ENCODE assay signal across 8 cellular contexts in genomic region chr18:45910405-45911023, GRCh38. TPM values are rescaled to one million over a fixed set of nuclear protein-coding genes. Genes with fewer than 3 reads are reported as not detected.
DNase-seq lines count a peak whose midpoint lies in the region; ATAC-seq and TF ChIP-seq lines count a peak whose summit lies in the region.

No MANE protein-coding gene starts in this region.

- POLR2A ChIA-PET in HEK293T (lab: Yijun Ruan, JAX), result no interaction called here

- peaks cover 65% of the 10 kb centered on the region for H3K36me3 ChIP-seq in effector memory CD4-positive, alpha-beta T cell (ENCODE audit: control insufficient read depth, insufficient read depth, low read length)

- H3K27me3 Mint-ChIP-seq in natural killer cell treated with Interleukin-12 subunit alpha and Interleukin-12 subunit beta and Interleukin-15 and Interleukin-18, amount 100 ng/mL, for 72 hours, result no peaks in the 10 kb centered on the region

- H3K27ac ChIP-seq in effector memory CD4-positive, alpha-beta T cell (ENCODE audit: insufficient read depth, low read length, poor library complexity, severe bottlenecking), result no peak overlapping the region

- no peaks in the 10 kb centered on the region for H3K4me1 ChIP-seq in effector memory CD4-positive, alpha-beta T cell (ENCODE audit: control insufficient read depth, insufficient read depth, low read length, poor library complexity, severe bottlenecking)

- peak; percentile 62 to 79 for ATAC-seq in natural killer cell treated with Interleukin-12 subunit alpha and Interleukin-12 subunit beta and Interleukin-15 and Interleukin-18, amount 100 ng/mL, for 72 hours
- ATAC-seq in HG02852 (IDR thresholded peaks at IDR 0.05; ENCODE audit: unreplicated experiment), result no peak

- no peak overlapping the region for H3K4me3 ChIP-seq in effector memory CD4-positive, alpha-beta T cell (ENCODE audit: insufficient read depth, low read depth, low read length, poor library complexity, severe bottlenecking)

- H3K4me1 Mint-ChIP-seq in natural killer cell treated with Interleukin-12 subunit alpha and Interleukin-12 subunit beta and Interleukin-15 and Interleukin-18, amount 100 ng/mL, for 72 hours (ENCODE audit: low read depth in 2 of 2), result peaks cover 5 to 6% of the 10 kb centered on the region in 2 donors

- no peaks in the 10 kb centered on the region for H3K9me3 Mint-ChIP-seq in natural killer cell treated with Interleukin-12 subunit alpha and Interleukin-12 subunit beta and Interleukin-15 and Interleukin-18, amount 100 ng/mL, for 72 hours

- peak; percentile 23 for DNase-seq in G401 (ENCODE audit: low spot score)
- DNase-seq in HEK293T (ENCODE audit: extremely low spot score), result peak; percentile 61
- peak; percentile 26 for DNase-seq in NCI-H2171 (lab: John Stamatoyannopoulos, UW)
- DNase-seq in activated CD4-positive, alpha-beta T cell treated with anti-CD3 and anti-CD28 coated beads, Interleukin-2, amount 50 U/mL, for 48 hours, result peak; percentile 64 to 70
- peak; percentile 12 to 50 (median 25) for DNase-seq in effector memory CD4-positive, alpha-beta T cell
- DNase-seq in natural killer cell treated with Interleukin-12 subunit alpha and Interleukin-12 subunit beta and Interleukin-15 and Interleukin-18, amount 100 ng/mL, for 72 hours (ENCODE audit: low spot score), result peak; percentile 75
- peak; percentile 54 for DNase-seq in stimulated activated naive CD4-positive, alpha-beta T cell treated with Interleukin-2 at 50 U/mL for 16 hours (lab: John Stamatoyannopoulos, UW)

- in situ Hi-C loops in G401 (cut with HindIII; ENCODE audit: low sequenced_read_pairs), result no loop called here

- no peaks in the 10 kb centered on the region for H3K27me3 ChIP-seq in effector memory CD4-positive, alpha-beta T cell (replicated peaks; ENCODE audit: control insufficient read depth, insufficient read depth, low read length, poor library complexity, severe bottlenecking)

- no peaks in the 10 kb centered on the region for H3K9me3 ChIP-seq in effector memory CD4-positive, alpha-beta T cell (ENCODE audit: control insufficient read depth, low read length)

- CTCF ChIA-PET in HEK293T (lab: Yijun Ruan, JAX), result interaction anchor here (0.6 kb wide), 2 partner anchors 222 to 245 kb away, joined by 3 read pairs; no protein-coding TSS in a partner anchor

- peak overlapping the region in 1 of 2 donors; percentile 18 for H3K27ac Mint-ChIP-seq in natural killer cell treated with Interleukin-12 subunit alpha and Interleukin-12 subunit beta and Interleukin-15 and Interleukin-18, amount 100 ng/mL, for 72 hours

- H3K4me3 Mint-ChIP-seq in natural killer cell treated with Interleukin-12 subunit alpha and Interleukin-12 subunit beta and Interleukin-15 and Interleukin-18, amount 100 ng/mL, for 72 hours, result no peak overlapping the region

- H3K36me3 Mint-ChIP-seq in natural killer cell treated with Interleukin-12 subunit alpha and Interleukin-12 subunit beta and Interleukin-15 and Interleukin-18, amount 100 ng/mL, for 72 hours, result peaks cover 42% of the 10 kb centered on the region

TF ChIP-seq in HEK293T, 16 proteins besides CTCF, POLR2A, EP300 and RAD21:
- TF ChIP-seq SP1 (IDR thresholded peaks at IDR 0.05), result no peak
- TF ChIP-seq CTBP1 (IDR thresholded peaks at IDR 0.05; ENCODE audit: borderline replicate concordance), result no peak

RNA-seq across cellular contexts. Expression of gene EPG5, which starts 56.6 kb away (rescaled TPM):
- total RNA-seq in G401 (2014; rRNA removed; shearing (Covaris generic)), result 4.6 and 5.8 TPM in 2 replicates
- total RNA-seq in natural killer cell treated with Interleukin-12 subunit alpha and Interleukin-12 subunit beta and Interleukin-15 and Interleukin-18, amount 100 ng/mL, for 72 hours, result 10 to 100 TPM; 38.8 to 48.9 TPM

Comparison
In these comparisons a context has a peak if more than half of its experiments do, and no peak if none do; other contexts are left out.
1. DNase-seq: peak in every context shown above with its lines; median percentile 75 in natural killer cell treated with Interleukin-12 subunit alpha and Interleukin-12 subunit beta and Interleukin-15 and Interleukin-18, amount 100 ng/mL, for 72 hours; 67 in activated CD4-positive, alpha-beta T cell treated with anti-CD3 and anti-CD28 coated beads, Interleukin-2, amount 50 U/mL, for 48 hours; 61 in HEK293T; 54 in stimulated activated naive CD4-positive, alpha-beta T cell treated with Interleukin-2 at 50 U/mL for 16 hours; 26 in NCI-H2171; 25 in effector memory CD4-positive, alpha-beta T cell; 23 in G401.